22 cellular contexts compared by ENCODE assay signal in genomic region chr7:74153736-74154135, GRCh38.
"Had no signal": no experiment of that assay in that cellular context is flagged by ENCODE, and none has a peak within 500 bp of the region (broad histone marks: within the 10 kb centered on the region; RNA-seq: fewer than 3 reads in every experiment).

No MANE protein-coding gene starts in this region.

- H3K9me3 ChIP-seq: esophagus squamous epithelium, gastroesophageal sphincter, neutrophil, sigmoid colon, testis, tibial nerve had no signal

- H3K4me3 ChIP-seq: esophagus squamous epithelium, gastroesophageal sphincter, lung, sigmoid colon, skin epidermis, testis, tibial nerve had no signal

- H3K36me3 ChIP-seq: esophagus squamous epithelium, gastroesophageal sphincter, neutrophil, sigmoid colon, tibial nerve had no signal

- ATAC-seq: effector memory CD8-positive, alpha-beta T cell; gastroesophageal sphincter; left cardiac atrium; left ventricle myocardium superior; stimulated activated naive B cell treated with anti-CD40 and anti-IgM and Interleukin-4, amounts not matched to agents 10 μg/mL and 1 μg/mL and 100 μg/mL, for 72 hours; stimulated activated naive CD8-positive, alpha-beta T cell treated with anti-CD3 and anti-CD28 coated beads, Interleukin-15, amount 100 ng/mL, for 72 hours had no signal

- DNase-seq: effector memory CD8-positive, alpha-beta T cell; esophagus squamous epithelium; foreskin fibroblast; glutamatergic neuron; immature natural killer cell; kidney; left cardiac atrium; left ventricle myocardium superior; mesendoderm; naive B cell; sigmoid colon; stimulated activated CD4-positive, alpha-beta T cell treated with anti-CD3 and anti-CD28 coated beads, Interleukin-2, amount 100 ng/mL, for 24 hours; stimulated activated CD4-positive, alpha-beta T cell treated with anti-CD3 and anti-CD28 coated beads, Interleukin-4, amount 100 ng/mL, for 4 hours; stimulated activated naive B cell treated with anti-CD40 and anti-IgM and Interleukin-4, amounts not matched to agents 10 μg/mL and 1 μg/mL and 100 μg/mL, for 72 hours; stimulated activated naive CD8-positive, alpha-beta T cell treated with anti-CD3 and anti-CD28 coated beads, Interleukin-15, amount 100 ng/mL, for 72 hours; testis had no signal

- H3K4me1 ChIP-seq: gastroesophageal sphincter, sigmoid colon, testis, tibial nerve had no signal

- H3K27ac ChIP-seq: epithelial cell of prostate, esophagus squamous epithelium, gastroesophageal sphincter, neutrophil, sigmoid colon, skin epidermis, testis, tibial nerve had no signal

- H3K27me3 ChIP-seq: esophagus squamous epithelium, gastroesophageal sphincter, neutrophil, sigmoid colon, testis, tibial nerve had no signal
